ENCODE assay signal across 8 cellular contexts in genomic region chr1:206606867-206607266, GRCh38. TPM values are rescaled to one million over a fixed set of nuclear protein-coding genes. Genes with fewer than 3 reads are reported as not detected.
DNase-seq lines count a peak whose midpoint lies in the region; ATAC-seq and TF ChIP-seq lines count a peak whose summit lies in the region.

No MANE protein-coding gene starts in this region.

- TF ChIP-seq CTCF in A673 (conservative IDR thresholded peaks at IDR 0.05; ENCODE audit: low read depth, low read length) (peak; percentile 53), upper lobe of right lung (IDR thresholded peaks at IDR 0.05) (peak; percentile 12), spleen (IDR thresholded peaks at IDR 0.05 in 8 of 11, conservative IDR thresholded peaks at IDR 0.05 in 3 of 11) (peak in 1 of 11 experiments; percentile 6)

- H3K27ac ChIP-seq in A673 (ENCODE audit: low read depth, low read length, poor library complexity, severe bottlenecking) (no peak overlapping the region), upper lobe of right lung (no peak overlapping the region), spleen (no peak overlapping the region)

- H3K4me3 ChIP-seq in A673 (ENCODE audit: low read depth, low read length, poor library complexity, severe bottlenecking) (no peak overlapping the region), upper lobe of right lung (no peak overlapping the region), spleen (no peak overlapping the region)

- DNase-seq in A673 (ENCODE audit: low spot score) (peak; percentile 52), G401 (ENCODE audit: low spot score) (peak; percentile 14), NCI-H460 (ENCODE audit: extremely low read depth, low read depth) (peak; percentile 33), dermis blood vessel endothelial cell (peak; percentile 60), upper lobe of right lung (no peak), spleen (no peak), NCI-H2029 (lab: John Stamatoyannopoulos, UW) (no peak)

- TF ChIP-seq POLR2A in spleen (IDR thresholded peaks at IDR 0.05) = no peak

- intact Hi-C loops in A673 (cut with micrococcal nuclease; ENCODE audit: unreplicated experiment) = no loop called here
- intact Hi-C loops in upper lobe of right lung (cut with DNase I) = no loop called here
- intact Hi-C loops in spleen (cut with DNase I; ENCODE audit: low total_unique reads) = no loop called here

- in situ Hi-C loops in G401 (cut with HindIII; ENCODE audit: low sequenced_read_pairs) = no loop called here

- H3K4me1 ChIP-seq in A673 (ENCODE audit: insufficient read depth, low read length, poor library complexity, severe bottlenecking) (peaks cover 6% of the 10 kb centered on the region), upper lobe of right lung (peaks cover 7% of the 10 kb centered on the region), spleen (peaks cover 7 to 32% (median 13%) of the 10 kb centered on the region in 6 donors)

- no TSS peak for BruUV-seq in A673 (replicated peaks; lab: Mats Ljungman, UMichigan)

- H3K27me3 ChIP-seq in A673 (replicated peaks; ENCODE audit: insufficient read depth, low read depth, low read length, poor library complexity) (no peaks in the 10 kb centered on the region), upper lobe of right lung (no peaks in the 10 kb centered on the region), spleen (replicated peaks in 1 of 7) (no peaks in the 10 kb centered on the region)

- ATAC-seq in upper lobe of right lung = no peak
- no peak for ATAC-seq in HG03139 (IDR thresholded peaks at IDR 0.05; ENCODE audit: unreplicated experiment)

- POLR2A ChIA-PET in A673 (lab: Charles Lee; ENCODE audit: low non-redundant PET) = no interaction called here

- CTCF ChIA-PET in A673 (lab: Charles Lee) = no interaction called here

- 63 to 75% (median 70%) methylated on average over 3 of the region's 3 CpGs for WGBS in spleen, 5 donors

- H3K36me3 ChIP-seq in A673 (ENCODE audit: insufficient read depth, low read length, poor library complexity, severe bottlenecking) (peaks cover 28% of the 10 kb centered on the region), upper lobe of right lung (peaks cover 78% of the 10 kb centered on the region), spleen (peaks cover 3 to 92% (median 70%) of the 10 kb centered on the region in 6 donors)

- H3K9me3 ChIP-seq in A673 (ENCODE audit: low read depth, low read length, poor library complexity, severe bottlenecking) = no peaks in the 10 kb centered on the region
- H3K9me3 ChIP-seq in upper lobe of right lung = no peaks in the 10 kb centered on the region
- no peaks in the 10 kb centered on the region for H3K9me3 ChIP-seq in spleen

RNA-seq across cellular contexts. Expression of gene EIF2D, which starts 5.4 kb away (rescaled TPM):
- total RNA-seq in A673 (2021) (32.6 and 32.7 TPM in 2 replicates), dermis blood vessel endothelial cell (66.1 and 69.9 TPM in 2 replicates), upper lobe of right lung (49.8 TPM), spleen (10 to 100 TPM; 38.7 to 48.6 (median 43.0) TPM)
- total RNA-seq in G401 (2014; rRNA removed; shearing (Covaris generic)) = 58.2 and 63.7 TPM in 2 replicates
- 101 and 114 TPM in 2 replicates for total RNA-seq in NCI-H460 (2014; rRNA removed; shearing (Covaris generic))
- polyA plus RNA-seq in NCI-H460 (2014; cell fraction: nucleus; rRNA removed) = 93.2 and 99.4 TPM in 2 replicates
- 10 to 100 TPM; 41.8 to 51.6 (median 50.0) TPM for polyA plus RNA-seq in spleen

RNA-seq across cellular contexts. Expression of gene DYRK3, which starts 28.5 kb away (rescaled TPM):
- total RNA-seq in A673 (2021) = 18.7 and 24.0 TPM in 2 replicates
- 22.2 and 24.1 TPM in 2 replicates for total RNA-seq in G401 (2014; rRNA removed; shearing (Covaris generic))
- total RNA-seq in NCI-H460 (2014; rRNA removed; shearing (Covaris generic)) = 14.1 and 15.5 TPM in 2 replicates
- 9.2 and 10.9 TPM in 2 replicates for polyA plus RNA-seq in NCI-H460 (2014; cell fraction: nucleus; rRNA removed)
- 11.4 and 12.6 TPM in 2 replicates for total RNA-seq in dermis blood vessel endothelial cell
- total RNA-seq in upper lobe of right lung = 8.1 TPM
- total RNA-seq in spleen = 1 to 10 TPM; 2.4 to 6.6 (median 4.3) TPM
- 1 to 10 TPM in 1 of 3 donors, under 1 TPM in 2; 0.65 to 1.4 (median 0.89) TPM for polyA plus RNA-seq in spleen

Comparison
In these comparisons a context has a peak if more than half of its experiments do, and no peak if none do; other contexts are left out.
1. DNase-seq: peak in A673 (single experiment), G401 (single experiment), NCI-H460 (single experiment) and dermis blood vessel endothelial cell (single experiment); none in upper lobe of right lung (single experiment), spleen (single experiment) and NCI-H2029 (single experiment).